In genomic region chr17:75624714-75625345, GRCh38 we compare ENCODE assay signal across 23 cellular contexts. TPM values are rescaled to one million over a fixed set of nuclear protein-coding genes. Genes with fewer than 3 reads are reported as not detected.
"Had no signal": no experiment of that assay in that cellular context is flagged by ENCODE, and none has a peak within 500 bp of the region (broad histone marks: within the 10 kb centered on the region; RNA-seq: fewer than 3 reads in every experiment).

No MANE protein-coding gene starts in this region.

- H3K9ac ChIP-seq: SK-N-SH had no signal

- H3K9me3 ChIP-seq: SK-N-SH had no signal

- H3K4me2 ChIP-seq: SK-N-SH had no signal

- FAIRE-seq: RCC 7860 had no signal

- H3K27ac ChIP-seq: HL-60 had no signal

- DNase-seq: Kasumi-1, KG1, MM.1S, NCI-H1092 treated with DMSO at 0.1 percent for 48 hours, NCI-H1436, NCI-H187, NCI-H2029, NCI-H2081 treated with DMSO at 0.1 percent for 48 hours, NCI-H2171, NCI-H226, NCI-H446, NCI-H510A, NCI-H524 treated with DMSO at 0.1 percent for 48 hours, NCI-H69, NCI-H774, RPMI8226, SHP77, SK-N-SH, SW 1271 had no signal

RNA-seq across cellular contexts. Expression of gene SMIM5, which starts 8.4 kb away (rescaled TPM):
- total RNA-seq: M059J, SK-MEL-5 had no signal
